ENCODE assay signal across 16 cellular contexts in genomic region chr10:78690354-78691111, GRCh38.
A peak's percentile ranks its signal among the peaks of the same experiment; 100 is the strongest.
DNase-seq lines count a peak whose midpoint lies in the region; ATAC-seq, FAIRE-seq and TF ChIP-seq lines count a peak whose summit lies in the region.
"Had no signal": no experiment of that assay in that cellular context is flagged by ENCODE, and none has a peak within 500 bp of the region (broad histone marks: within the 10 kb centered on the region; RNA-seq: fewer than 3 reads in every experiment).

No MANE protein-coding gene starts in this region.

- no peaks in the 10 kb centered on the region for H3K36me3 Mint-ChIP-seq in activated naive CD8-positive, alpha-beta T cell treated with anti-CD3 and anti-CD28 coated beads, Interleukin-2, amount 50 U/mL, for 24 hours (ENCODE audit: low read depth)

- no peak for ATAC-seq in GM18498 (IDR thresholded peaks at IDR 0.05; ENCODE audit: unreplicated experiment)
- no peak for ATAC-seq in activated naive CD8-positive, alpha-beta T cell treated with anti-CD3 and anti-CD28 coated beads, Interleukin-2, amount 50 U/mL, for 24 hours
- ATAC-seq: GM12878 had no signal

- no peaks in the 10 kb centered on the region for H3K9me2 ChIP-seq in neural cell (ENCODE audit: insufficient read depth, low read length)

- peak; percentile 14 for DNase-seq in G401 (ENCODE audit: low spot score)
- DNase-seq in bronchial epithelial cell (ENCODE audit: low read depth) = no peak
- no peak for DNase-seq in OCI-M2 (lab: John Stamatoyannopoulos, UW; ENCODE audit: unreplicated experiment)
- no peak for DNase-seq in HUDEP-2 (lab: John Stamatoyannopoulos, UW; ENCODE audit: unreplicated experiment in 76 of 76)
- DNase-seq in activated naive CD8-positive, alpha-beta T cell treated with anti-CD3 and anti-CD28 coated beads, Interleukin-2, amount 50 U/mL, for 24 hours = no peak
- DNase-seq: ACHN; Calu3; CD4-positive, alpha-beta T cell; DMS 273 treated with DMSO at 0.1 percent for 48 hours; GM23248 had no signal

- FAIRE-seq in bronchial epithelial cell (lab: Jason Lieb, UNC) = peak; percentile 23
- FAIRE-seq: GM12878, H54 had no signal

- H2AFZ ChIP-seq in neural cell (ENCODE audit: low read depth, low read length) = no peak overlapping the region
- H2AFZ ChIP-seq: GM23248 had no signal

- H3K9me3 ChIP-seq in neural cell (ENCODE audit: low read length) = no peaks in the 10 kb centered on the region

- H3K27me3 Mint-ChIP-seq in activated naive CD8-positive, alpha-beta T cell treated with anti-CD3 and anti-CD28 coated beads, Interleukin-2, amount 50 U/mL, for 24 hours = peaks cover 10% of the 10 kb centered on the region
- H3K27me3 Mint-ChIP-seq: CD4-positive, alpha-beta T cell had no signal

- H3K27ac ChIP-seq in neural cell (ENCODE audit: low read length) = peak overlapping the region; percentile 96
- H3K27ac ChIP-seq in temporal lobe (ENCODE audit: low read depth, low read length) = peak overlapping the region; percentile 90
- H3K27ac ChIP-seq: GM23248 had no signal

- peaks cover 4% of the 10 kb centered on the region for H3K4me1 Mint-ChIP-seq in activated naive CD8-positive, alpha-beta T cell treated with anti-CD3 and anti-CD28 coated beads, Interleukin-2, amount 50 U/mL, for 24 hours
- H3K4me1 Mint-ChIP-seq: B cell had no signal

- H3K9ac ChIP-seq in neural cell (ENCODE audit: low read length) = peak overlapping the region; percentile 73
- H3K9ac ChIP-seq: GM23248 had no signal

- H3K4me3 Mint-ChIP-seq in activated naive CD8-positive, alpha-beta T cell treated with anti-CD3 and anti-CD28 coated beads, Interleukin-2, amount 50 U/mL, for 24 hours = no peak overlapping the region
- H3K4me3 Mint-ChIP-seq: B cell; CD4-positive, alpha-beta T cell had no signal

- H3K4me3 ChIP-seq in bronchial epithelial cell (ENCODE audit: low read depth, low read length) (no peak overlapping the region), neural cell (ENCODE audit: low read length) (no peak overlapping the region)
- H3K4me3 ChIP-seq: GM12878, GM23248 had no signal

- no peaks in the 10 kb centered on the region for H3K79me2 ChIP-seq in neural cell (replicated peaks; ENCODE audit: insufficient read depth, low read length)

- H3K9me3 Mint-ChIP-seq in activated naive CD8-positive, alpha-beta T cell treated with anti-CD3 and anti-CD28 coated beads, Interleukin-2, amount 50 U/mL, for 24 hours = no peaks in the 10 kb centered on the region
- H3K9me3 Mint-ChIP-seq: CD4-positive, alpha-beta T cell had no signal

- H3F3A ChIP-seq in neural cell (ENCODE audit: insufficient read depth, low read length, poor library complexity, severe bottlenecking) = peaks cover 4% of the 10 kb centered on the region

- TF ChIP-seq EP300 in neural cell (conservative IDR thresholded peaks at IDR 0.05; ENCODE audit: poor library complexity, severe bottlenecking) = no peak

- H3K4me2 ChIP-seq in neural cell (ENCODE audit: low read length) = no peak overlapping the region

- TF ChIP-seq RAD21 in neural cell (conservative IDR thresholded peaks at IDR 0.05) = no peak

- H4K20me1 ChIP-seq in neural cell (ENCODE audit: insufficient read depth) = no peaks in the 10 kb centered on the region

- H3K27me3 ChIP-seq in bronchial epithelial cell (ENCODE audit: control insufficient read depth, insufficient read depth, low read length) = peaks cover 10% of the 10 kb centered on the region
- no peaks in the 10 kb centered on the region for H3K27me3 ChIP-seq in neural cell (ENCODE audit: insufficient read depth, low read depth, low read length)

- TF ChIP-seq CTCF in bronchial epithelial cell (IDR thresholded peaks at IDR 0.05; ENCODE audit: insufficient read depth, low read length, severe bottlenecking) = no peak
- TF ChIP-seq CTCF in neural cell (IDR thresholded peaks at IDR 0.05; ENCODE audit: poor library complexity, severe bottlenecking) = no peak

- H3K27ac Mint-ChIP-seq in activated naive CD8-positive, alpha-beta T cell treated with anti-CD3 and anti-CD28 coated beads, Interleukin-2, amount 50 U/mL, for 24 hours = no peak overlapping the region
- H3K27ac Mint-ChIP-seq: B cell; CD4-positive, alpha-beta T cell had no signal

- H3K36me3 ChIP-seq in bronchial epithelial cell (ENCODE audit: control insufficient read depth, insufficient read depth, low read length) (no peaks in the 10 kb centered on the region), neural cell (ENCODE audit: insufficient read depth, low read length) (no peaks in the 10 kb centered on the region)

- in situ Hi-C loops in G401 (cut with HindIII; ENCODE audit: low sequenced_read_pairs) = no loop called here

TF ChIP-seq in neural cell, 6 proteins besides CTCF, POLR2A, EP300 and RAD21:
- TF ChIP-seq SMC3 (conservative IDR thresholded peaks at IDR 0.05; ENCODE audit: poor library complexity) (no peak), MXI1 (conservative IDR thresholded peaks at IDR 0.05; ENCODE audit: poor library complexity, severe bottlenecking) (no peak), TAF1 (IDR thresholded peaks at IDR 0.05; ENCODE audit: low read depth) (no peak), EZH2 (IDR thresholded peaks at IDR 0.05; ENCODE audit: borderline replicate concordance, insufficient read depth, low read length, poor library complexity, severe bottlenecking) (no peak), REST (IDR thresholded peaks at IDR 0.05; ENCODE audit: borderline replicate concordance) (no peak), POLR2AphosphoS5 (IDR thresholded peaks at IDR 0.05) (no peak)
